Comparison of ENCODE assay signal across 18 cellular contexts in the genomic region with DNA sequence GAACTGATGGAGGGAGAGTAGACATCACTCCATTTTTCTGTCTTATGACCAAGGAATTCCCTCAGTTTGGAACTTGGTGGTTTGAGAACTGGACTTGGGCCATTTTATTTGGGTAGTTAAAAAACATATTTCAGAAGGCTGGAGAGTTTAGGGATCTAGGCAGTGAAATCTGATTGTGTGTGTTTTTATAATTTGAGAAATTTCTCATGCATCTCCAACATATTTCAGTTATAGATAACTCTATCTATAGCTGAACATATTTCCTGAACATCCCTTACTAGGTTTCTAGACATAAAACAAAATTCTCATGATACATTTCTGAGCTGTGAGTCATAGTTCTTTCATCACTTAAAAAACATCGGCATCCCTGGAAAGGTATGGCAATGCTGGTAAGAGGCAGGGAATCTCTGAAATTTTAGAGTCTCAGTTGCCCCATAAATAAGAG.
DNase-seq lines count a peak whose midpoint lies in the region; ATAC-seq and TF ChIP-seq lines count a peak whose summit lies in the region.
"Had no signal": no experiment of that assay in that cellular context is flagged by ENCODE, and none has a peak within 500 bp of the region (broad histone marks: within the 10 kb centered on the region; RNA-seq: fewer than 3 reads in every experiment).

No MANE protein-coding gene starts in this region.

- H3K36me3 Mint-ChIP-seq in HFFc6 (ENCODE audit: low read depth), result no peaks in the 10 kb centered on the region
- no peaks in the 10 kb centered on the region for H3K36me3 Mint-ChIP-seq in activated T-helper 17 cell treated with anti-CD3 and anti-CD28 coated beads, Interleukin-2, amount 50 U/mL, for 72 hours (ENCODE audit: low read depth)
- no peaks in the 10 kb centered on the region for H3K36me3 Mint-ChIP-seq in stimulated activated effector memory CD8-positive, alpha-beta T cell treated with anti-CD3 and anti-CD28 coated beads, Interleukin-12 subunit alpha, Interleukin-12 subunit beta, amount 100 ng/mL, for 72 hours
- H3K36me3 Mint-ChIP-seq: memory B cell, neural progenitor cell had no signal

- no peak overlapping the region for H2AFZ ChIP-seq in fibroblast of lung (ENCODE audit: low read length)
- H2AFZ ChIP-seq: neural progenitor cell, PC-9 had no signal

- no peaks in the 10 kb centered on the region for H4K20me1 ChIP-seq in fibroblast of lung (ENCODE audit: control insufficient read depth, extremely low read depth, insufficient read depth, low read length)

- peak; percentile 72 for DNase-seq in A172 (ENCODE audit: low spot score)
- DNase-seq in HFFc6, result peak; percentile 17
- peak; percentile 53 to 79 for DNase-seq in fibroblast of lung (ENCODE audit: low read depth in 2 of 2)
- no peak for DNase-seq in NCI-H2196 treated with DMSO at 0.1 percent for 48 hours (lab: John Stamatoyannopoulos, UW; ENCODE audit: unreplicated experiment)
- no peak for DNase-seq in MG63
- DNase-seq in stimulated activated effector memory CD8-positive, alpha-beta T cell treated with anti-CD3 and anti-CD28 coated beads, Interleukin-12 subunit alpha, Interleukin-12 subunit beta, amount 100 ng/mL, for 72 hours (ENCODE audit: low spot score in 2 of 2), result no peak
- DNase-seq: foreskin melanocyte; GOT3; NCI-H1436 treated with DMSO at 0.1 percent for 48 hours; stimulated activated CD4-positive, alpha-beta T cell treated with anti-CD3 and anti-CD28 coated beads, Interleukin-2, amount 100 ng/mL, for 48 hours had no signal

- ATAC-seq in activated T-helper 17 cell treated with anti-CD3 and anti-CD28 coated beads, Interleukin-2, amount 50 U/mL, for 72 hours (replicated peaks), result peak; percentile 47
- ATAC-seq in HG02571 (IDR thresholded peaks at IDR 0.05; ENCODE audit: unreplicated experiment), result no peak
- ATAC-seq in stimulated activated effector memory CD8-positive, alpha-beta T cell treated with anti-CD3 and anti-CD28 coated beads, Interleukin-12 subunit alpha, Interleukin-12 subunit beta, amount 100 ng/mL, for 72 hours, result no peak

- H3K36me3 ChIP-seq in fibroblast of lung (ENCODE audit: control insufficient read depth, insufficient read depth, low read length) (no peaks in the 10 kb centered on the region), MG63 (no peaks in the 10 kb centered on the region)
- H3K36me3 ChIP-seq: neural progenitor cell, right atrium auricular region, vagina had no signal

- H3K9ac ChIP-seq in fibroblast of lung (ENCODE audit: insufficient read depth, low read length), result no peak overlapping the region
- H3K9ac ChIP-seq: neural progenitor cell had no signal

- no peaks in the 10 kb centered on the region for H3K9me3 Mint-ChIP-seq in HFFc6
- no peaks in the 10 kb centered on the region for H3K9me3 Mint-ChIP-seq in activated T-helper 17 cell treated with anti-CD3 and anti-CD28 coated beads, Interleukin-2, amount 50 U/mL, for 72 hours
- no peaks in the 10 kb centered on the region for H3K9me3 Mint-ChIP-seq in stimulated activated effector memory CD8-positive, alpha-beta T cell treated with anti-CD3 and anti-CD28 coated beads, Interleukin-12 subunit alpha, Interleukin-12 subunit beta, amount 100 ng/mL, for 72 hours
- H3K9me3 Mint-ChIP-seq: dendritic cell treated with granulocyte-macrophage colony-stimulating factor and Interleukin-4, amounts not matched to agents 40 ng/mL and 50 ng/mL, for 4 days; memory B cell; neural progenitor cell had no signal

- H3K9me3 ChIP-seq in fibroblast of lung (ENCODE audit: control insufficient read depth, insufficient read depth, low read depth, low read length), result no peaks in the 10 kb centered on the region
- H3K9me3 ChIP-seq in MG63, result no peaks in the 10 kb centered on the region
- H3K9me3 ChIP-seq: right atrium auricular region, vagina had no signal

- no peaks in the 10 kb centered on the region for H3K4me1 ChIP-seq in fibroblast of lung (ENCODE audit: control insufficient read depth, extremely low read depth, insufficient read depth, low read length)
- H3K4me1 ChIP-seq: neural progenitor cell, right atrium auricular region, vagina had no signal

- H3K27ac Mint-ChIP-seq in HFFc6, result no peak overlapping the region
- peak overlapping the region; percentile 14 for H3K27ac Mint-ChIP-seq in activated T-helper 17 cell treated with anti-CD3 and anti-CD28 coated beads, Interleukin-2, amount 50 U/mL, for 72 hours
- H3K27ac Mint-ChIP-seq in stimulated activated effector memory CD8-positive, alpha-beta T cell treated with anti-CD3 and anti-CD28 coated beads, Interleukin-12 subunit alpha, Interleukin-12 subunit beta, amount 100 ng/mL, for 72 hours, result no peak overlapping the region
- H3K27ac Mint-ChIP-seq: dendritic cell treated with granulocyte-macrophage colony-stimulating factor and Interleukin-4, amounts not matched to agents 40 ng/mL and 50 ng/mL, for 4 days; memory B cell; neural progenitor cell had no signal

- H3K4me1 Mint-ChIP-seq in HFFc6 (ENCODE audit: low read depth), result peaks cover 21% of the 10 kb centered on the region
- peaks cover 22% of the 10 kb centered on the region for H3K4me1 Mint-ChIP-seq in activated T-helper 17 cell treated with anti-CD3 and anti-CD28 coated beads, Interleukin-2, amount 50 U/mL, for 72 hours
- H3K4me1 Mint-ChIP-seq in stimulated activated effector memory CD8-positive, alpha-beta T cell treated with anti-CD3 and anti-CD28 coated beads, Interleukin-12 subunit alpha, Interleukin-12 subunit beta, amount 100 ng/mL, for 72 hours, result peaks cover 9% of the 10 kb centered on the region
- H3K4me1 Mint-ChIP-seq: neural progenitor cell had no signal

- H3K27me3 ChIP-seq in fibroblast of lung (ENCODE audit: control insufficient read depth, insufficient read depth, low read length) (no peaks in the 10 kb centered on the region), MG63 (no peaks in the 10 kb centered on the region)
- H3K27me3 ChIP-seq: neural progenitor cell, right atrium auricular region, vagina had no signal

- H3K79me2 ChIP-seq in fibroblast of lung (ENCODE audit: control insufficient read depth, insufficient read depth, low read length), result no peaks in the 10 kb centered on the region

- TF ChIP-seq CTCF in HFFc6 (IDR thresholded peaks at IDR 0.05), result no peak
- no peak for TF ChIP-seq CTCF in fibroblast of lung (conservative IDR thresholded peaks at IDR 0.05 in 1 of 2, IDR thresholded peaks at IDR 0.05 in 1 of 2; ENCODE audit: low read depth in 1 of 2, low read length in 2 of 2)

- H3K4me3 ChIP-seq in fibroblast of lung (replicated peaks in 1 of 4; ENCODE audit: control extremely low read depth in 1 of 4, insufficient read depth in 1 of 4, low read depth in 3 of 4, low read length in 4 of 4) (no peak overlapping the region), MG63 (no peak overlapping the region)
- H3K4me3 ChIP-seq: neural progenitor cell, PC-9, right atrium auricular region, vagina had no signal

- no peak overlapping the region for H3K4me3 Mint-ChIP-seq in HFFc6
- H3K4me3 Mint-ChIP-seq in activated T-helper 17 cell treated with anti-CD3 and anti-CD28 coated beads, Interleukin-2, amount 50 U/mL, for 72 hours, result no peak overlapping the region
- no peak overlapping the region for H3K4me3 Mint-ChIP-seq in stimulated activated effector memory CD8-positive, alpha-beta T cell treated with anti-CD3 and anti-CD28 coated beads, Interleukin-12 subunit alpha, Interleukin-12 subunit beta, amount 100 ng/mL, for 72 hours
- H3K4me3 Mint-ChIP-seq: dendritic cell treated with granulocyte-macrophage colony-stimulating factor and Interleukin-4, amounts not matched to agents 40 ng/mL and 50 ng/mL, for 4 days; memory B cell; neural progenitor cell had no signal

- H3K27me3 Mint-ChIP-seq in HFFc6 (ENCODE audit: insufficient read depth), result peaks cover 5% of the 10 kb centered on the region
- H3K27me3 Mint-ChIP-seq in activated T-helper 17 cell treated with anti-CD3 and anti-CD28 coated beads, Interleukin-2, amount 50 U/mL, for 72 hours, result peaks cover 14% of the 10 kb centered on the region

- no peak overlapping the region for H3K4me2 ChIP-seq in fibroblast of lung (ENCODE audit: extremely low read depth, insufficient read depth, low read length)
- H3K4me2 ChIP-seq: neural progenitor cell, PC-9 had no signal

- no peak overlapping the region for H3K27ac ChIP-seq in fibroblast of lung (ENCODE audit: insufficient read depth, low read length)
- H3K27ac ChIP-seq: neural progenitor cell, PC-9, right atrium auricular region, vagina had no signal

Comparison
In these comparisons a context has a peak if more than half of its experiments do, and no peak if none do; other contexts are left out.
1. DNase-seq: peak in A172 (single experiment), HFFc6 (single experiment) and fibroblast of lung (2 of 2); none in NCI-H2196 treated with DMSO at 0.1 percent for 48 hours (single experiment), MG63 (single experiment) and stimulated activated effector memory CD8-positive, alpha-beta T cell treated with anti-CD3 and anti-CD28 coated beads, Interleukin-12 subunit alpha, Interleukin-12 subunit beta, amount 100 ng/mL, for 72 hours (0 of 2).